In genomic region chr9:117958726-117959125, GRCh38 we compare ENCODE assay signal across 2 cellular contexts.
TF ChIP-seq lines count a peak whose summit lies in the region.

No MANE protein-coding gene starts in this region.

TF ChIP-seq in H1, 55 proteins besides CTCF, POLR2A, EP300 and RAD21:
- no peak for TF ChIP-seq CEBPB (IDR thresholded peaks at IDR 0.05; ENCODE audit: low read depth, low read length)
- TF ChIP-seq GABPA (IDR thresholded peaks at IDR 0.05; ENCODE audit: borderline replicate concordance, insufficient read depth, low read length): no peak
- no peak for TF ChIP-seq EZH2 (IDR thresholded peaks at IDR 0.05; ENCODE audit: low read depth, low read length, severe bottlenecking)
- no peak for TF ChIP-seq SP4 (IDR thresholded peaks at IDR 0.05; ENCODE audit: low read length)
- peak; percentile 73; the same call in 1 of the 2 replicates for TF ChIP-seq JUND (IDR thresholded peaks at IDR 0.05; ENCODE audit: low read length)
TF ChIP-seq in H1: peak in this region for 1.

TF ChIP-seq in HepG2, 621 proteins besides CTCF, POLR2A, EP300 and RAD21:
- TF ChIP-seq SRSF1 (optimal IDR thresholded peaks at IDR 0.05; ENCODE audit: low read depth, low read length) (no peak), ZNF24 (IDR thresholded peaks at IDR 0.05) (no peak), PRDM15 (CRISPR knock-in tag; IDR thresholded peaks at IDR 0.05) (no peak), TCF7L2 (IDR thresholded peaks at IDR 0.05; ENCODE audit: low read depth, low read length) (no peak), MAZ (IDR thresholded peaks at IDR 0.05; ENCODE audit: borderline replicate concordance, low read depth, low read length) (no peak), MAZ (CRISPR knock-in tag; IDR thresholded peaks at IDR 0.05; ENCODE audit: low read depth) (no peak), ZNF672 (CRISPR knock-in tag; IDR thresholded peaks at IDR 0.05) (no peak), ZNF414 (CRISPR knock-in tag; IDR thresholded peaks at IDR 0.05) (no peak), ATF4 (CRISPR knock-in tag; IDR thresholded peaks at IDR 0.05) (no peak), ZFP82 (CRISPR knock-in tag; IDR thresholded peaks at IDR 0.05; ENCODE audit: borderline replicate concordance) (no peak), RARA (CRISPR knock-in tag; IDR thresholded peaks at IDR 0.05) (no peak), HMGA1 (CRISPR knock-in tag; conservative IDR thresholded peaks at IDR 0.05) (no peak), PRDM10 (CRISPR knock-in tag; IDR thresholded peaks at IDR 0.05; ENCODE audit: low read depth) (no peak), SMAD1 (CRISPR knock-in tag; IDR thresholded peaks at IDR 0.05; ENCODE audit: borderline replicate concordance, low read depth) (no peak)
